ENCODE assay signal across 21 cellular contexts in the genomic region with DNA sequence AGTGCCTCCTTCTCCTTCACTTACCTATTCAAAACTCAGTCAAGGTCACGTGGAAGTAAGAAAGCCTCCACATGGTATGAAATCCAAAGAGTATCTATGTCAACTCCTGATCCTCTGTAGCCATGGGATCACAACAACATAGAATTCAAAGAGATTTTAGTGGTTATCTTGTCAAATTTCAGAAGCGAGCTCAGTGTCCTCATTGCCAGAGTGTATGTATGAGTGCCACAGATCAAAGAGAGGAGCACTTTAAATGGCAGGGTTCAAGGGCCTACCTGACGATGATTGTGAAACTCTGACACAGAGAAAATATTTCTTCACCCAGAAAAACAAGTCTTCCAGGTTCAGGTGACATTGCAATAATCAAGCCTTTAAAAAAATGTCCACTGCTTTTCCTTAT. TPM values are rescaled to one million over a fixed set of nuclear protein-coding genes. Genes with fewer than 3 reads are reported as not detected.
"Had no signal": no experiment of that assay in that cellular context is flagged by ENCODE, and none has a peak within 500 bp of the region (broad histone marks: within the 10 kb centered on the region; RNA-seq: fewer than 3 reads in every experiment).

No MANE protein-coding gene starts in this region.

- H3K9me3 Mint-ChIP-seq: activated CD4-positive, alpha-beta memory T cell treated with anti-CD3 and anti-CD28 coated beads for 36 hours; activated naive CD4-positive, alpha-beta T cell treated with anti-CD3 and anti-CD28 coated beads, Interleukin-2, amount 10 ng/mL, durations not matched to agents 7 days and 5 days; activated T-cell treated with anti-CD3 and anti-CD28 coated beads, Interleukin-2, amount 50 U/mL, for 72 hours; naive thymus-derived CD4-positive, alpha-beta T cell; neural crest cell had no signal

- H3K27me3 ChIP-seq: body of pancreas had no signal

- ATAC-seq: activated T-cell treated with anti-CD3 and anti-CD28 coated beads, Interleukin-2, amount 50 U/mL, for 72 hours; body of pancreas; gastrocnemius medialis; naive thymus-derived CD4-positive, alpha-beta T cell had no signal

- H3K27ac ChIP-seq: body of pancreas, esophagus muscularis mucosa, gastrocnemius medialis, spleen, thoracic aorta had no signal

- H3K9me3 ChIP-seq: body of pancreas, esophagus muscularis mucosa, gastrocnemius medialis, spleen, thoracic aorta had no signal

- H3K4me1 Mint-ChIP-seq: activated naive CD4-positive, alpha-beta T cell treated with anti-CD3 and anti-CD28 coated beads, Interleukin-2, amount 10 ng/mL, durations not matched to agents 7 days and 5 days; naive thymus-derived CD4-positive, alpha-beta T cell had no signal

- H3K27ac Mint-ChIP-seq: activated CD4-positive, alpha-beta memory T cell treated with anti-CD3 and anti-CD28 coated beads for 36 hours; activated naive CD4-positive, alpha-beta T cell treated with anti-CD3 and anti-CD28 coated beads, Interleukin-2, amount 10 ng/mL, durations not matched to agents 7 days and 5 days; activated T-cell treated with anti-CD3 and anti-CD28 coated beads, Interleukin-2, amount 50 U/mL, for 72 hours; naive thymus-derived CD4-positive, alpha-beta T cell had no signal

- H3K36me3 Mint-ChIP-seq: activated CD4-positive, alpha-beta memory T cell treated with anti-CD3 and anti-CD28 coated beads for 36 hours; activated naive CD4-positive, alpha-beta T cell treated with anti-CD3 and anti-CD28 coated beads, Interleukin-2, amount 10 ng/mL, durations not matched to agents 7 days and 5 days; naive thymus-derived CD4-positive, alpha-beta T cell had no signal

- DNase-seq: activated CD4-positive, alpha-beta memory T cell treated with anti-CD3 and anti-CD28 coated beads for 36 hours; activated CD4-positive, alpha-beta T cell treated with anti-CD3 and anti-CD28 coated beads for 4 hours; activated CD4-positive, CD25-positive, alpha-beta regulatory T cell; activated effector memory CD4-positive, alpha-beta T cell treated with anti-CD3 and anti-CD28 coated beads, Interleukin-2, amount 50 U/mL, for 16 hours; activated naive CD4-positive, alpha-beta T cell treated with anti-CD3 and anti-CD28 coated beads, Interleukin-2, amount 10 ng/mL, durations not matched to agents 7 days and 5 days; activated T-cell treated with anti-CD3 and anti-CD28 coated beads, Interleukin-2, amount 50 U/mL, for 72 hours; body of pancreas; dermis blood vessel endothelial cell; effector memory CD4-positive, alpha-beta T cell; gastrocnemius medialis; hypothalamus; naive thymus-derived CD4-positive, alpha-beta T cell; occipital lobe; spleen; stimulated activated CD4-positive, alpha-beta T cell treated with anti-CD3 and anti-CD28 coated beads, Interleukin-4, amount 100 ng/mL, for 24 hours; stimulated activated naive CD4-positive, alpha-beta T cell treated with Interleukin-2 at 50 U/mL for 16 hours; T-helper 1 cell had no signal

- H3K4me1 ChIP-seq: esophagus muscularis mucosa, gastrocnemius medialis, spleen had no signal

- H3K4me3 Mint-ChIP-seq: activated CD4-positive, alpha-beta memory T cell treated with anti-CD3 and anti-CD28 coated beads for 36 hours; activated naive CD4-positive, alpha-beta T cell treated with anti-CD3 and anti-CD28 coated beads, Interleukin-2, amount 10 ng/mL, durations not matched to agents 7 days and 5 days; activated T-cell treated with anti-CD3 and anti-CD28 coated beads, Interleukin-2, amount 50 U/mL, for 72 hours; naive thymus-derived CD4-positive, alpha-beta T cell; neural crest cell had no signal

- H3K36me3 ChIP-seq: esophagus muscularis mucosa, gastrocnemius medialis, spleen, thoracic aorta had no signal

- H3K4me3 ChIP-seq: body of pancreas, esophagus muscularis mucosa, gastrocnemius medialis, spleen, thoracic aorta had no signal

RNA-seq across cellular contexts. Expression of a gene that starts 1.2 kb away (rescaled TPM):
- total RNA-seq: activated CD4-positive, alpha-beta memory T cell treated with anti-CD3 and anti-CD28 coated beads for 36 hours; dermis blood vessel endothelial cell; lung microvascular endothelial cell; naive thymus-derived CD4-positive, alpha-beta T cell; neural crest cell; occipital lobe; spleen had no signal
- polyA plus RNA-seq: naive thymus-derived CD4-positive, alpha-beta T cell had no signal
